1 cellular context compared by ENCODE assay signal in the genomic region with DNA sequence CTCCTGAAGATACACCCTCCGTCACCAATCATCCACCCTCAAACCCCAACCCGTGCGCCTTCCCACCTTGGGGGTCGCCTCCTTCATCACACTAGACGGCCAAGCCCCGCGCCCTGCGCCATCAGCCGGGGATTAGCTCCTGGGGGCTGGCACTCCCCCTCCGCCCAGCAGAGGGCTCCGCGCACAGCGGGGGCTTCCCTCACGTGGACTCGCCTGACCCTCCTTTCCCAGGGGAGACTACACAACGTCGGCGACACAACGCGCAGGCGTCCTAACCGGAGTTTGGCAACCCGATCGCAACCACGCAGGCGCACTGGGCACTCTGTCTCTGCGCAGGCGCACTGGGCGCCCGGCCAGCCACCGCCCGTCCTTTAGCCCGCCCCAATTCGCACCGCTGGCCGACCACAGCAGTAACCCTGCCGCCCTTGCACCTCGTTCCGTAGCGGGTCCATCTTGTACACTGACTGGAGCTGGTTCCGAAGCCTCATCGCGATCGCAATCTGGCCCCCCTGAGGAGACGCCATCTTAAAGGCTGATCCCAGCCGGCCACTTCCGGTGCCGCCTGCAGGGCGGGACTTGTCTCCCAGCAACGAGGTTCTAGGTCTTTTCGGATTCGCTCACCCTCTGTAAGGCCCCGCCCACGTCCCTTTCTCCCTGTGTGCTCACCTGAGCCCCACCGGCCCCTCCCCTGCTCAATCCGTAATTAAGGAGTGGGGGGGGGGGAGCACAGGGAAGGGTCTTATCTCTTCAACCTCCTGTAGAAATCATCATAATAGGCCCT.
TF ChIP-seq lines count a peak whose summit lies in the region.

A gene (minus strand): TSS at position 551 of the 781 bp plus-strand sequence. CDS start 27 bp downstream, at position 524.

TF ChIP-seq in K562, 482 proteins besides CTCF, POLR2A, EP300 and RAD21 (continued from another document and continues in another):
- TF ChIP-seq, protein P1, sequence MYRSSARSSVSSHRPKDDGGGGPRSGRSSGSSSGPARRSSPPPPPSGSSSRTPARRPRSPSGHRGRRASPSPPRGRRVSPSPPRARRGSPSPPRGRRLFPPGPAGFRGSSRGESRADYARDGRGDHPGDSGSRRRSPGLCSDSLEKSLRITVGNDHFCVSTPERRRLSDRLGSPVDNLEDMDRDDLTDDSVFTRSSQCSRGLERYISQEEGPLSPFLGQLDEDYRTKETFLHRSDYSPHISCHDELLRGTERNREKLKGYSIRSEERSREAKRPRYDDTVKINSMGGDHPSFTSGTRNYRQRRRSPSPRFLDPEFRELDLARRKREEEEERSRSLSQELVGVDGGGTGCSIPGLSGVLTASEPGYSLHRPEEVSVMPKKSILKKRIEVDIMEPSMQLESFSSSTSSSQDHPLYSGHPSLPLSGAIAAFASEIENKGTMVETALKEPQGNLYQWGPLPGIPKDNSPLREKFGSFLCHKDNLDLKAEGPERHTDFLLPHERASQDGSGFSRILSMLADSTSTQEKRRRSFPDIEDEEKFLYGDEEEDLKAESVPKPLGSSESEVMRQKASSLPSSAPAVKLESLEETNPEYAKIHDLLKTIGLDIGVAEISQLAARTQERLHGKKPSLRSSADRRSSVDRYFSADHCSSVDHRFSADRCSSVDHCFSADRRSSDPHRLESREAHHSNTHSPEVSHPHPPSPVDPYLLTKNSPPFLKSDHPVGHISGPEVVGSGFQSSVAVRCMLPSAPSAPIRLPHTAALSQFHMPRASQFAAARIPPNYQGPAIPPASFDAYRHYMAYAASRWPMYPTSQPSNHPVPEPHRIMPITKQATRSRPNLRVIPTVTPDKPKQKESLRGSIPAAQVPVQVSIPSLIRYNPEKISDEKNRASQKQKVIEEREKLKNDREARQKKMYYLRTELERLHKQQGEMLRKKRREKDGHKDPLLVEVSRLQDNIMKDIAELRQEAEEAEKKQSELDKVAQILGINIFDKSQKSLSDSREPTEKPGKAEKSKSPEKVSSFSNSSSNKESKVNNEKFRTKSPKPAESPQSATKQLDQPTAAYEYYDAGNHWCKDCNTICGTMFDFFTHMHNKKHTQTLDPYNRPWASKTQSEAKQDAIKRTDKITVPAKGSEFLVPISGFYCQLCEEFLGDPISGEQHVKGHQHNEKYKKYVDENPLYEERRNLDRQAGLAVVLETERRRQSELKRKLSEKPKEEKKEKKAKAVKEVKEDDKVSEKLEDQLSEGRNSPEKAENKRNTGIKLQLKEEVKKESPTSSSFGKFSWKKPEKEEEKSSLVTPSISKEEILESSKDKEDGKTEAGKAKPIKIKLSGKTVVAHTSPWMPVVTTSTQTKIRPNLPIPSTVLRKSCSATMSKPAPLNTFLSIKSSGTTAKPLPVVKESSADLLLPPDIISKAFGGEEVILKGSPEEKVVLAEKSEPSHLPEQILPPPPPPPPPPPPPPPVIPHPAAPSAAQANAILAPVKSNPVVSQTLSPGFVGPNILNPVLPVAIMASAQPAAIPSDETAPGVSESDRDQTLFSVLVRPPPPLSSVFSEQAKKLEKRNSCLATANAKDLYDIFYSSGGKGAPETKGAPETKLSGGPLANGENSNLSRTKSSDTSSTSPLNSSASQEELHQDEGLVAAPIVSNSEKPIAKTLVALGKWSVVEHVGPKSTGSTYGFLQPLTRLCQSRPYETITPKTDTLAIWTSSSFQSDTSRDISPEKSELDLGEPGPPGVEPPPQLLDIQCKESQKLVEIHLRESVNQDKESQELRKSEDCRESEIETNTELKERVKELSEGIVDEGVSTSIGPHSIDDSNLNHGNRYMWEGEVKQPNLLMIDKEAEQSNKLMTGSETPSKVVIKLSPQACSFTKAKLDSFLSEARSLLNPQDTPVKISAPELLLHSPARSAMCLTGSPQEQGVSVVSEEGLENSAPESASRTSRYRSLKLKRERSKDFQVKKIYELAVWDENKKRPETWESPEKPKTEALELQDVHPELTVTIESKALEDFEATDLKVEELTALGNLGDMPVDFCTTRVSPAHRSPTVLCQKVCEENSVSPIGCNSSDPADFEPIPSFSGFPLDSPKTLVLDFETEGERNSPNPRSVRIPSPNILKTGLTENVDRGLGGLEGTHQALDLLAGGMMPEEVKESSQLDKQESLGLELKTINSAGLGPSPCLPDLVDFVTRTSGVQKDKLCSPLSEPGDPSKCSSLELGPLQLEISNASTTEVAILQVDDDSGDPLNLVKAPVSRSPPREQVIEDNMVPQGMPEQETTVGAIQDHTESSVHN (IDR thresholded peaks at IDR 0.05; ENCODE audit: borderline replicate concordance in 1 of 2, low read depth in 1 of 2) = no peak
- TF ChIP-seq POLR3G (IDR thresholded peaks at IDR 0.05; ENCODE audit: extremely low read depth, insufficient read length, insufficient replicate concordance) (no peak), CEBPG (CRISPR knock-in tag; IDR thresholded peaks at IDR 0.05) (peak; percentile 75; the same call in 1 of the 2 replicates), CEBPG (tag; conservative IDR thresholded peaks at IDR 0.05 in 1 of 2, IDR thresholded peaks at IDR 0.05 in 1 of 2) (no peak), NELFE (IDR thresholded peaks at IDR 0.05; ENCODE audit: insufficient read depth, insufficient read length) (no peak), HNRNPL (IDR thresholded peaks at IDR 0.05; ENCODE audit: low read depth, low read length) (no peak), PTTG1 (tag; IDR thresholded peaks at IDR 0.05; ENCODE audit: low read depth) (no peak), ZNF165 (CRISPR knock-in tag; IDR thresholded peaks at IDR 0.05; ENCODE audit: borderline replicate concordance) (0 out of 2 replicates have a peak, but pooled peaks have one; percentile 3), LARP7 (IDR thresholded peaks at IDR 0.05) (0 out of 2 replicates have a peak, but pooled peaks have one; percentile 71), EGR1 (conservative IDR thresholded peaks at IDR 0.05) (peak; percentile 54), FOXA1 (IDR thresholded peaks at IDR 0.05; ENCODE audit: borderline replicate concordance) (no peak), SMAD4 (CRISPR knock-in tag; conservative IDR thresholded peaks at IDR 0.05) (peak; percentile 66), EP400 (IDR thresholded peaks at IDR 0.05) (peak; percentile 80), ZNF766 (CRISPR knock-in tag; conservative IDR thresholded peaks at IDR 0.05) (no peak), NR2C1 (IDR thresholded peaks at IDR 0.05) (0 out of 2 replicates have a peak, but pooled peaks have one; percentile 23), NR2C1 (tag; IDR thresholded peaks at IDR 0.05) (no peak), L3MBTL2 (IDR thresholded peaks at IDR 0.05) (no peak; the same call in none of the 2 replicates), TARDBP (IDR thresholded peaks at IDR 0.05) (no peak), LEF1 (IDR thresholded peaks at IDR 0.05) (0 out of 2 replicates have a peak, but pooled peaks have one; percentile 27), ZFP1 (CRISPR knock-in tag; IDR thresholded peaks at IDR 0.05) (no peak), MCM7 (IDR thresholded peaks at IDR 0.05) (no peak), CTBP1 (IDR thresholded peaks at IDR 0.05; ENCODE audit: borderline replicate concordance) (peak; percentile 25), SMARCA5 (IDR thresholded peaks at IDR 0.05) (no peak; the same call in 1 of the 2 replicates), ZC3H4 (CRISPR knock-in tag; IDR thresholded peaks at IDR 0.05; ENCODE audit: borderline replicate concordance) (no peak), NUFIP1 (IDR thresholded peaks at IDR 0.05; ENCODE audit: partially characterized antibody) (no peak), CCNT2 (IDR thresholded peaks at IDR 0.05; ENCODE audit: borderline replicate concordance, extremely low read depth, insufficient read length, low read depth, low read length) (peak; percentile 60), BMI1 (IDR thresholded peaks at IDR 0.05; ENCODE audit: low read length) (peak; percentile 82), HLTF (IDR thresholded peaks at IDR 0.05) (0 out of 2 replicates have a peak, but pooled peaks have one; percentile 50), RBM22 (IDR thresholded peaks at IDR 0.05; ENCODE audit: low read depth, low read length, poor library complexity, severe bottlenecking) (peak; percentile 78), ESRRB (CRISPR knock-in tag; IDR thresholded peaks at IDR 0.05; ENCODE audit: borderline replicate concordance) (no peak), ZBED1 (IDR thresholded peaks at IDR 0.05) (peak; percentile 81; the same call in 1 of the 2 replicates), ZNF77 (CRISPR knock-in tag; IDR thresholded peaks at IDR 0.05) (no peak), CHD4 (IDR thresholded peaks at IDR 0.05; ENCODE audit: insufficient read depth, insufficient replicate concordance, low read depth, low read length, poor library complexity, severe bottlenecking) (no peak), NR1H2 (CRISPR knock-in tag; IDR thresholded peaks at IDR 0.05) (0 out of 2 replicates have a peak, but pooled peaks have one; percentile 29), EWSR1 (IDR thresholded peaks at IDR 0.05; ENCODE audit: borderline replicate concordance, low read depth, partially characterized antibody) (no peak)
- TF ChIP-seq, protein P2, sequence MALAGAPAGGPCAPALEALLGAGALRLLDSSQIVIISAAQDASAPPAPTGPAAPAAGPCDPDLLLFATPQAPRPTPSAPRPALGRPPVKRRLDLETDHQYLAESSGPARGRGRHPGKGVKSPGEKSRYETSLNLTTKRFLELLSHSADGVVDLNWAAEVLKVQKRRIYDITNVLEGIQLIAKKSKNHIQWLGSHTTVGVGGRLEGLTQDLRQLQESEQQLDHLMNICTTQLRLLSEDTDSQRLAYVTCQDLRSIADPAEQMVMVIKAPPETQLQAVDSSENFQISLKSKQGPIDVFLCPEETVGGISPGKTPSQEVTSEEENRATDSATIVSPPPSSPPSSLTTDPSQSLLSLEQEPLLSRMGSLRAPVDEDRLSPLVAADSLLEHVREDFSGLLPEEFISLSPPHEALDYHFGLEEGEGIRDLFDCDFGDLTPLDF (CRISPR knock-in tag; IDR thresholded peaks at IDR 0.05) = 0 out of 2 replicates have a peak, but pooled peaks have one; percentile 25
- TF ChIP-seq, protein P3, sequence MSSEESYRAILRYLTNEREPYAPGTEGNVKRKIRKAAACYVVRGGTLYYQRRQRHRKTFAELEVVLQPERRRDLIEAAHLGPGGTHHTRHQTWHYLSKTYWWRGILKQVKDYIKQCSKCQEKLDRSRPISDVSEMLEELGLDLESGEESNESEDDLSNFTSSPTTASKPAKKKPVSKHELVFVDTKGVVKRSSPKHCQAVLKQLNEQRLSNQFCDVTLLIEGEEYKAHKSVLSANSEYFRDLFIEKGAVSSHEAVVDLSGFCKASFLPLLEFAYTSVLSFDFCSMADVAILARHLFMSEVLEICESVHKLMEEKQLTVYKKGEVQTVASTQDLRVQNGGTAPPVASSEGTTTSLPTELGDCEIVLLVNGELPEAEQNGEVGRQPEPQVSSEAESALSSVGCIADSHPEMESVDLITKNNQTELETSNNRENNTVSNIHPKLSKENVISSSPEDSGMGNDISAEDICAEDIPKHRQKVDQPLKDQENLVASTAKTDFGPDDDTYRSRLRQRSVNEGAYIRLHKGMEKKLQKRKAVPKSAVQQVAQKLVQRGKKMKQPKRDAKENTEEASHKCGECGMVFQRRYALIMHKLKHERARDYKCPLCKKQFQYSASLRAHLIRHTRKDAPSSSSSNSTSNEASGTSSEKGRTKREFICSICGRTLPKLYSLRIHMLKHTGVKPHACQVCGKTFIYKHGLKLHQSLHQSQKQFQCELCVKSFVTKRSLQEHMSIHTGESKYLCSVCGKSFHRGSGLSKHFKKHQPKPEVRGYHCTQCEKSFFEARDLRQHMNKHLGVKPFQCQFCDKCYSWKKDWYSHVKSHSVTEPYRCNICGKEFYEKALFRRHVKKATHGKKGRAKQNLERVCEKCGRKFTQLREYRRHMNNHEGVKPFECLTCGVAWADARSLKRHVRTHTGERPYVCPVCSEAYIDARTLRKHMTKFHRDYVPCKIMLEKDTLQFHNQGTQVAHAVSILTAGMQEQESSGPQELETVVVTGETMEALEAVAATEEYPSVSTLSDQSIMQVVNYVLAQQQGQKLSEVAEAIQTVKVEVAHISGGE (CRISPR knock-in tag; IDR thresholded peaks at IDR 0.05) = peak in 1 of 3 experiments; percentile 48; a peak in 1 of 6 replicates
- TF ChIP-seq, protein P4, sequence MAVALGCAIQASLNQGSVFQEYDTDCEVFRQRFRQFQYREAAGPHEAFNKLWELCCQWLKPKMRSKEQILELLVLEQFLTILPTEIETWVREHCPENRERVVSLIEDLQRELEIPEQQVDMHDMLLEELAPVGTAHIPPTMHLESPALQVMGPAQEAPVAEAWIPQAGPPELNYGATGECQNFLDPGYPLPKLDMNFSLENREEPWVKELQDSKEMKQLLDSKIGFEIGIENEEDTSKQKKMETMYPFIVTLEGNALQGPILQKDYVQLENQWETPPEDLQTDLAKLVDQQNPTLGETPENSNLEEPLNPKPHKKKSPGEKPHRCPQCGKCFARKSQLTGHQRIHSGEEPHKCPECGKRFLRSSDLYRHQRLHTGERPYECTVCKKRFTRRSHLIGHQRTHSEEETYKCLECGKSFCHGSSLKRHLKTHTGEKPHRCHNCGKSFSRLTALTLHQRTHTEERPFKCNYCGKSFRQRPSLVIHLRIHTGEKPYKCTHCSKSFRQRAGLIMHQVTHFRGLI (CRISPR knock-in tag; IDR thresholded peaks at IDR 0.05) = no peak
- TF ChIP-seq, protein P5, sequence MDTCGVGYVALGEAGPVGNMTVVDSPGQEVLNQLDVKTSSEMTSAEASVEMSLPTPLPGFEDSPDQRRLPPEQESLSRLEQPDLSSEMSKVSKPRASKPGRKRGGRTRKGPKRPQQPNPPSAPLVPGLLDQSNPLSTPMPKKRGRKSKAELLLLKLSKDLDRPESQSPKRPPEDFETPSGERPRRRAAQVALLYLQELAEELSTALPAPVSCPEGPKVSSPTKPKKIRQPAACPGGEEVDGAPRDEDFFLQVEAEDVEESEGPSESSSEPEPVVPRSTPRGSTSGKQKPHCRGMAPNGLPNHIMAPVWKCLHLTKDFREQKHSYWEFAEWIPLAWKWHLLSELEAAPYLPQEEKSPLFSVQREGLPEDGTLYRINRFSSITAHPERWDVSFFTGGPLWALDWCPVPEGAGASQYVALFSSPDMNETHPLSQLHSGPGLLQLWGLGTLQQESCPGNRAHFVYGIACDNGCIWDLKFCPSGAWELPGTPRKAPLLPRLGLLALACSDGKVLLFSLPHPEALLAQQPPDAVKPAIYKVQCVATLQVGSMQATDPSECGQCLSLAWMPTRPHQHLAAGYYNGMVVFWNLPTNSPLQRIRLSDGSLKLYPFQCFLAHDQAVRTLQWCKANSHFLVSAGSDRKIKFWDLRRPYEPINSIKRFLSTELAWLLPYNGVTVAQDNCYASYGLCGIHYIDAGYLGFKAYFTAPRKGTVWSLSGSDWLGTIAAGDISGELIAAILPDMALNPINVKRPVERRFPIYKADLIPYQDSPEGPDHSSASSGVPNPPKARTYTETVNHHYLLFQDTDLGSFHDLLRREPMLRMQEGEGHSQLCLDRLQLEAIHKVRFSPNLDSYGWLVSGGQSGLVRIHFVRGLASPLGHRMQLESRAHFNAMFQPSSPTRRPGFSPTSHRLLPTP (IDR thresholded peaks at IDR 0.05; ENCODE audit: borderline replicate concordance, extremely low read depth, insufficient read length) = no peak
- TF ChIP-seq, protein P6, sequence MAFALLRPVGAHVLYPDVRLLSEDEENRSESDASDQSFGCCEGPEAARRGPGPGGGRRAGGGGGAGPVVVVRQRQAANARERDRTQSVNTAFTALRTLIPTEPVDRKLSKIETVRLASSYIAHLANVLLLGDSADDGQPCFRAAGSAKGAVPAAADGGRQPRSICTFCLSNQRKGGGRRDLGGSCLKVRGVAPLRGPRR (CRISPR knock-in tag; IDR thresholded peaks at IDR 0.05) = no peak
